Comparison of ENCODE assay signal across 21 cellular contexts in the genomic region with DNA sequence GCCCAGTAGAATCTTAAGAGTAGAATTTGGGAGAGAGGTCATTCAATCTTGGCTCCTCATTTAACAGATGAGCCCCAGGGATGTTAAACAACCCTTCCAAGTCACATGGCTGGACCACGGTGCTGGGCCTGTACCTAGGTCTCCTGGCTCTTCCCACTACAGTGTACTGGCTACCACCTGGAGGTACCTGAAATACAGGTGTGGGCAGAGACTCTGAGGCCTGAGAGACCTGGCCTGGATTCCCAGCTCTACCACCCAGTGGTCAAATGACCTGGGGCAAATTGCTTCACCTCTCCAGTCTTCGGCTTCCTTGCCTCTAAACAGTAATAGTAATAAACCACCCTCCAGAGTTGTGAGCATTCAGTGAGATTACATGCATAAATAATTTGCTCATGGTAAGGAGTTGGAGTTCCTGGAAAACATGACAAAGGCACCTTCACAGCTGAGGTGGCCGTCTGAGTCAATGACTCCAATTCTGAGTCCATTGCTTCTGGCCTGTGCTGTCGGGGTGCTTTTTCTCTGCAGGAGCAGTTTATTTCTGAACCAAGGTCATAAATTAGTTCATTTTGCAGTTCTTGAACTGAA. TPM values are rescaled to one million over a fixed set of nuclear protein-coding genes. Genes with fewer than 3 reads are reported as not detected.
DNase-seq lines count a peak whose midpoint lies in the region; ATAC-seq, FAIRE-seq and TF ChIP-seq lines count a peak whose summit lies in the region.
"Had no signal": no experiment of that assay in that cellular context is flagged by ENCODE, and none has a peak within 500 bp of the region (broad histone marks: within the 10 kb centered on the region; RNA-seq: fewer than 3 reads in every experiment).

No MANE protein-coding gene starts in this region.

- H3K27me3 ChIP-seq in K562 (ENCODE audit: control insufficient read depth in 2 of 2, insufficient read depth in 2 of 2, low read length in 2 of 2): no peaks in the 10 kb centered on the region
- H3K27me3 ChIP-seq in liver (ENCODE audit: control insufficient read depth in 4 of 4, insufficient read depth in 4 of 4, low read length in 3 of 4): no peaks in the 10 kb centered on the region
- H3K27me3 ChIP-seq: SJSA1 had no signal

- POLR2A ChIA-PET in activated CD8-positive, alpha-beta T cell treated with anti-CD3 and anti-CD28 coated beads for 36 hours (lab: Charles Lee): no interaction called here
- POLR2A ChIA-PET in activated CD8-positive, alpha-beta T cell treated with anti-CD3 and anti-CD28 coated beads, Interleukin-2, amount 10 ng/mL, durations not matched to agents 7 days and 5 days (lab: Charles Lee): interaction anchor here (0.7 kb wide), 1 partner anchor 16 kb away, joined by 4 read pairs; no protein-coding TSS in a partner anchor
- POLR2A ChIA-PET in K562 (lab: Yijun Ruan, JAX): interaction anchor here (0.6 to 3.7 kb wide), 7 partner anchors 8 to 567 kb away, joined by 3 to 23 read pairs (median 3); partner anchors contain the start of gene CUTC

- FAIRE-seq in K562 (lab: Jason Lieb, UNC): no peak
- FAIRE-seq: A204.1, GM19239 had no signal

- no peak for ATAC-seq in activated CD8-positive, alpha-beta T cell treated with anti-CD3 and anti-CD28 coated beads for 36 hours
- no peak for ATAC-seq in activated CD8-positive, alpha-beta T cell treated with anti-CD3 and anti-CD28 coated beads, Interleukin-2, amount 10 ng/mL, durations not matched to agents 7 days and 5 days
- ATAC-seq in K562 (no peak), HG03280 (IDR thresholded peaks at IDR 0.05; ENCODE audit: unreplicated experiment) (no peak)

- H3K27ac ChIP-seq in K562 (ENCODE audit: extremely low read depth, low read depth, low read length) (no peak overlapping the region; the same call in 2 of the 3 replicates), liver (ENCODE audit: low read depth in 1 of 2, low read length in 2 of 2) (peak overlapping the region; percentile 28 to 53)
- H3K27ac ChIP-seq: PC-9, SJSA1 had no signal

- DNase-seq in activated CD8-positive, alpha-beta T cell treated with anti-CD3 and anti-CD28 coated beads for 36 hours: peak; percentile 7
- DNase-seq in activated CD8-positive, alpha-beta T cell treated with anti-CD3 and anti-CD28 coated beads, Interleukin-2, amount 10 ng/mL, durations not matched to agents 7 days and 5 days: no peak
- DNase-seq in ELF-1 (ENCODE audit: low read depth, low spot score): peak; percentile 62
- no peak for DNase-seq in K562 (ENCODE audit: extremely low read depth in 1 of 4, low spot score in 3 of 4)
- no peak for DNase-seq in NCI-H345 treated with DMSO at 0.1 percent for 48 hours (lab: John Stamatoyannopoulos, UW; ENCODE audit: unreplicated experiment)
- DNase-seq in NCI-H526 (lab: John Stamatoyannopoulos, UW): no peak
- DNase-seq: Caco-2; CD4-positive, alpha-beta T cell; GDM1; KBM-7; MV-4-11; NCI-H1694 treated with DMSO at 0.1 percent for 48 hours; NCI-H510A; NCI-H82; PC-9 had no signal

- no peaks in the 10 kb centered on the region for H3K27me3 Mint-ChIP-seq in activated CD8-positive, alpha-beta T cell treated with anti-CD3 and anti-CD28 coated beads for 36 hours
- H3K27me3 Mint-ChIP-seq in activated CD8-positive, alpha-beta T cell treated with anti-CD3 and anti-CD28 coated beads, Interleukin-2, amount 10 ng/mL, durations not matched to agents 7 days and 5 days (ENCODE audit: low read depth): no peaks in the 10 kb centered on the region
- H3K27me3 Mint-ChIP-seq: CD4-positive, alpha-beta T cell had no signal

- no TSS peak for BruUV-seq in K562 (replicated peaks; lab: Mats Ljungman, UMichigan)

- WGBS in K562 (ENCODE audit: insufficient coverage, low coverage, missing lambda C conversion rate): 70% methylated on average over 4 of the region's 4 CpGs
- 39% methylated on average over 4 of the region's 4 CpGs for WGBS in liver

- H3K4me1 Mint-ChIP-seq in activated CD8-positive, alpha-beta T cell treated with anti-CD3 and anti-CD28 coated beads for 36 hours (ENCODE audit: low read depth): peaks cover 26% of the 10 kb centered on the region
- H3K4me1 Mint-ChIP-seq in activated CD8-positive, alpha-beta T cell treated with anti-CD3 and anti-CD28 coated beads, Interleukin-2, amount 10 ng/mL, durations not matched to agents 7 days and 5 days (ENCODE audit: low read depth): peaks cover 31% of the 10 kb centered on the region

- no peak overlapping the region for H3K27ac Mint-ChIP-seq in activated CD8-positive, alpha-beta T cell treated with anti-CD3 and anti-CD28 coated beads for 36 hours
- H3K27ac Mint-ChIP-seq in activated CD8-positive, alpha-beta T cell treated with anti-CD3 and anti-CD28 coated beads, Interleukin-2, amount 10 ng/mL, durations not matched to agents 7 days and 5 days: no peak overlapping the region
- H3K27ac Mint-ChIP-seq: CD4-positive, alpha-beta T cell had no signal

- peaks cover 53% of the 10 kb centered on the region; the same call in 2 of the 3 replicates for H3K36me3 ChIP-seq in K562 (ENCODE audit: control insufficient read depth, insufficient read depth, low read length)
- H3K36me3 ChIP-seq in liver (ENCODE audit: control insufficient read depth in 4 of 4, insufficient read depth in 3 of 4, low read depth in 1 of 4, low read length in 3 of 4): peaks cover 0 to 21% (median 15%) of the 10 kb centered on the region in 4 donors

- peaks cover 4% of the 10 kb centered on the region for H3K9me1 ChIP-seq in K562 (ENCODE audit: control insufficient read depth, insufficient read depth, low read length)

- peak overlapping the region; percentile 37; the same call in 1 of the 2 replicates for H3K4me2 ChIP-seq in K562 (ENCODE audit: insufficient read depth, low read length)
- H3K4me2 ChIP-seq: PC-9 had no signal

- TF ChIP-seq CTCF in activated CD8-positive, alpha-beta T cell treated with anti-CD3 and anti-CD28 coated beads for 36 hours (IDR thresholded peaks at IDR 0.05): no peak
- TF ChIP-seq CTCF in K562 (IDR thresholded peaks at IDR 0.05 in 2 of 3, conservative IDR thresholded peaks at IDR 0.05 in 1 of 3; ENCODE audit: insufficient read depth in 2 of 3, low read depth in 1 of 3, low read length in 3 of 3): no peak
- no peak for TF ChIP-seq CTCF in liver (IDR thresholded peaks at IDR 0.05; ENCODE audit: low read depth, low read length, missing input control)

- no peak for TF ChIP-seq EP300 in K562 (IDR thresholded peaks at IDR 0.05; ENCODE audit: low read length)

- no peak overlapping the region for H2AFZ ChIP-seq in K562 (ENCODE audit: low read depth, low read length)
- H2AFZ ChIP-seq: PC-9 had no signal

- H3K4me3 ChIP-seq in K562 (no peak overlapping the region), liver (ENCODE audit: low read depth in 1 of 3, low read length in 3 of 3) (peak overlapping the region; percentile 45 to 77 (median 74))
- H3K4me3 ChIP-seq: HAP-1, PC-9, SJSA1 had no signal

- H3K4me1 ChIP-seq in K562 (replicated peaks in 1 of 2; ENCODE audit: control insufficient read depth in 2 of 2, insufficient read depth in 2 of 2, low read length in 2 of 2) (peaks cover 5 to 6% of the 10 kb centered on the region in 2 experiments; a peak in 3 of 5 replicates), liver (ENCODE audit: control insufficient read depth in 4 of 4, insufficient read depth in 4 of 4, low read length in 3 of 4) (peaks cover 12 to 51% (median 33%) of the 10 kb centered on the region in 4 donors)
- H3K4me1 ChIP-seq: Caco-2 had no signal

- H3K79me2 ChIP-seq in K562 (ENCODE audit: control insufficient read depth, insufficient read depth, low read length): peaks cover 94% of the 10 kb centered on the region

- TF ChIP-seq POLR2A in K562 (conservative IDR thresholded peaks at IDR 0.05): no peak

- TF ChIP-seq RAD21 in K562 (CRISPR knock-in tag; conservative IDR thresholded peaks at IDR 0.05 in 1 of 2, IDR thresholded peaks at IDR 0.05 in 1 of 2) (no peak), liver (IDR thresholded peaks at IDR 0.05) (no peak)

- H3K9me3 ChIP-seq in K562 (replicated peaks; ENCODE audit: control insufficient read depth, insufficient read depth, low read depth, low read length) (no peaks in the 10 kb centered on the region), liver (ENCODE audit: control insufficient read depth in 4 of 4, low read length in 3 of 4) (no peaks in the 10 kb centered on the region)
- H3K9me3 ChIP-seq: Caco-2, HAP-1, SJSA1 had no signal

- H3K9me3 Mint-ChIP-seq in activated CD8-positive, alpha-beta T cell treated with anti-CD3 and anti-CD28 coated beads for 36 hours: no peaks in the 10 kb centered on the region
- no peaks in the 10 kb centered on the region for H3K9me3 Mint-ChIP-seq in activated CD8-positive, alpha-beta T cell treated with anti-CD3 and anti-CD28 coated beads, Interleukin-2, amount 10 ng/mL, durations not matched to agents 7 days and 5 days (ENCODE audit: insufficient read depth)
- H3K9me3 Mint-ChIP-seq: CD4-positive, alpha-beta T cell had no signal

- in situ Hi-C loops in K562 (cut with MboI): loop anchor here (25.0 kb wide), 1 partner anchor 285 kb away; no protein-coding TSS in a partner anchor

- peaks cover 10% of the 10 kb centered on the region for H4K20me1 ChIP-seq in K562 (replicated peaks; ENCODE audit: control insufficient read depth, insufficient read depth, low read length)

- H3K36me3 Mint-ChIP-seq in activated CD8-positive, alpha-beta T cell treated with anti-CD3 and anti-CD28 coated beads for 36 hours (ENCODE audit: low read depth): peaks cover 21% of the 10 kb centered on the region
- H3K36me3 Mint-ChIP-seq in activated CD8-positive, alpha-beta T cell treated with anti-CD3 and anti-CD28 coated beads, Interleukin-2, amount 10 ng/mL, durations not matched to agents 7 days and 5 days (ENCODE audit: low read depth): peaks cover 14% of the 10 kb centered on the region

- CTCF ChIA-PET in activated CD8-positive, alpha-beta T cell treated with anti-CD3 and anti-CD28 coated beads for 36 hours (lab: Charles Lee): no interaction called here
- CTCF ChIA-PET in activated CD8-positive, alpha-beta T cell treated with anti-CD3 and anti-CD28 coated beads, Interleukin-2, amount 10 ng/mL, durations not matched to agents 7 days and 5 days (lab: Charles Lee): interaction anchor here (0.9 to 1.1 kb wide), 2 partner anchors 9 to 20 kb away, joined by 4 to 5 read pairs; no protein-coding TSS in a partner anchor
- CTCF ChIA-PET in K562 (lab: Yijun Ruan, JAX; ENCODE audit: low intra/inter-chr PET ratio): no interaction called here

- no peak overlapping the region for H3K9ac ChIP-seq in K562 (ENCODE audit: insufficient read depth in 1 of 2, low read depth in 2 of 2, low read length in 2 of 2)
- H3K9ac ChIP-seq in liver (ENCODE audit: low read depth in 1 of 2, low read length in 2 of 2): peak overlapping the region; percentile 32 to 69

- intact Hi-C loops in activated CD8-positive, alpha-beta T cell treated with anti-CD3 and anti-CD28 coated beads for 36 hours (cut with micrococcal nuclease): no loop called here
- intact Hi-C loops in K562 (cut with micrococcal nuclease): no loop called here

- H3K4me3 Mint-ChIP-seq in activated CD8-positive, alpha-beta T cell treated with anti-CD3 and anti-CD28 coated beads for 36 hours: no peak overlapping the region
- no peak overlapping the region for H3K4me3 Mint-ChIP-seq in activated CD8-positive, alpha-beta T cell treated with anti-CD3 and anti-CD28 coated beads, Interleukin-2, amount 10 ng/mL, durations not matched to agents 7 days and 5 days
- H3K4me3 Mint-ChIP-seq: CD4-positive, alpha-beta T cell had no signal

RNA-seq across cellular contexts. Expression of gene GOT1, which starts 2.8 kb away (rescaled TPM):
- 10 to 100 TPM; 48.7 to 51.5 TPM for total RNA-seq in activated CD8-positive, alpha-beta T cell treated with anti-CD3 and anti-CD28 coated beads for 36 hours
- 10 to 100 TPM; 31.2 to 37.1 TPM for total RNA-seq in activated CD8-positive, alpha-beta T cell treated with anti-CD3 and anti-CD28 coated beads, Interleukin-2, amount 10 ng/mL, durations not matched to agents 7 days and 5 days
- 47.3 and 57.6 TPM in 2 replicates for total RNA-seq in K562 (2011; cell fraction: chromatin; rRNA removed; ENCODE audit: low replicate concordance)
- 34.2 and 43.4 TPM in 2 replicates for total RNA-seq in K562 (2011; cell fraction: nucleolus; rRNA removed)
- 46.8 and 49.4 TPM in 2 replicates for total RNA-seq in K562 (2011; cell fraction: nucleoplasm; rRNA removed)
- 66.7 and 70.9 TPM in 2 replicates for total RNA-seq in K562 (2014; rRNA removed)
- 75.4 and 75.8 TPM in 2 replicates for total RNA-seq in K562 (2014; rRNA removed; fragmentation: Illumina TruSeq; extraction: Trizol)
- total RNA-seq in K562 (2015; rRNA removed; fragmentation: Illumina TruSeq; extraction: Trizol): 53.0 and 55.7 TPM in 2 replicates
- total RNA-seq in K562 (2021): 77.0 and 78.2 TPM in 2 replicates
- polyA plus RNA-seq in K562 (2011; rRNA removed): 63.1 and 69.4 TPM in 2 replicates
- 37.6 and 43.6 TPM in 2 replicates for polyA plus RNA-seq in K562 (2011; cell fraction: cytosol; rRNA removed)
- polyA plus RNA-seq in K562 (2011; cell fraction: nucleus; rRNA removed): 47.8 and 51.9 TPM in 2 replicates
- 66.7 and 165 TPM in 2 replicates for polyA plus RNA-seq in K562 (2012)
- 139 and 161 TPM in 2 replicates for polyA plus RNA-seq in K562 (2014; fragmentation: Illumina TruSeq; extraction: Trizol)
- polyA plus RNA-seq in K562 (2014; fragmentation: Nextera tagmentation; extraction: Ambion mirVana): 100 to 1,000 TPM; 116 to 166 TPM
- polyA plus RNA-seq in K562 (2014; rRNA removed): 61.7 and 68.3 TPM in 2 replicates
- polyA minus RNA-seq in K562 (2011; rRNA and poly(A)+ RNA removed): 55.6 and 63.3 TPM in 2 replicates
- polyA minus RNA-seq in K562 (2011; cell fraction: cytosol; rRNA and poly(A)+ RNA removed): 31.6 and 55.7 TPM in 2 replicates
- polyA minus RNA-seq in K562 (2011; cell fraction: nucleus; rRNA and poly(A)+ RNA removed): 16.7 and 22.7 TPM in 2 replicates
- total RNA-seq in liver: 100 to 1,000 TPM in 1 of 2 donors, 10 to 100 TPM in 1; 73.5 to 137 TPM
- 100 to 1,000 TPM; 109 to 271 TPM for polyA plus RNA-seq in liver

Comparison
In these comparisons a context has a peak if more than half of its experiments do, and no peak if none do; other contexts are left out.
1. DNase-seq: peak in activated CD8-positive, alpha-beta T cell treated with anti-CD3 and anti-CD28 coated beads for 36 hours (single experiment) and ELF-1 (single experiment); none in activated CD8-positive, alpha-beta T cell treated with anti-CD3 and anti-CD28 coated beads, Interleukin-2, amount 10 ng/mL, durations not matched to agents 7 days and 5 days (single experiment), K562 (0 of 4), NCI-H345 treated with DMSO at 0.1 percent for 48 hours (single experiment) and NCI-H526 (0 of 2).
2. H3K9ac ChIP-seq: peak in liver (2 of 2); none in K562 (0 of 2).